Comparison of ENCODE assay signal across 12 cellular contexts in genomic region chr22:42077486-42078125, GRCh38. TPM values are rescaled to one million over a fixed set of nuclear protein-coding genes. Genes with fewer than 3 reads are reported as not detected.
A peak's percentile ranks its signal among the peaks of the same experiment; 100 is the strongest.
DNase-seq lines count a peak whose midpoint lies in the region; ATAC-seq and TF ChIP-seq lines count a peak whose summit lies in the region.
"Had no signal": no experiment of that assay in that cellular context is flagged by ENCODE, and none has a peak within 500 bp of the region (broad histone marks: within the 10 kb centered on the region; RNA-seq: fewer than 3 reads in every experiment).

No MANE protein-coding gene starts in this region.

- no peak for DNase-seq in activated naive CD8-positive, alpha-beta T cell treated with anti-CD3 and anti-CD28 coated beads for 36 hours
- DNase-seq in colonic mucosa (no peak), nephron progenitor cell (no peak), ureter (ENCODE audit: low spot score) (peak; percentile 51), activated T-cell treated with anti-CD3 and anti-CD28 coated beads for 4 hours (no peak), NCI-H1694 treated with DMSO at 0.1 percent for 48 hours (lab: John Stamatoyannopoulos, UW) (no peak)
- DNase-seq: activated CD4-positive, alpha-beta T cell treated with anti-CD3 and anti-CD28 coated beads, Interleukin-2, amount 50 U/mL, for 48 hours; NCI-H526 treated with DMSO at 0.1 percent for 48 hours; occipital lobe had no signal

- peak overlapping the region; percentile 27 for H3K4me3 Mint-ChIP-seq in activated naive CD8-positive, alpha-beta T cell
- H3K4me3 Mint-ChIP-seq in activated naive CD8-positive, alpha-beta T cell treated with anti-CD3 and anti-CD28 coated beads for 36 hours: no peak overlapping the region
- no peak overlapping the region for H3K4me3 Mint-ChIP-seq in nephron progenitor cell

- no peak for ATAC-seq in GM19035 (IDR thresholded peaks at IDR 0.05; ENCODE audit: unreplicated experiment)

- no peaks in the 10 kb centered on the region for H3K27me3 Mint-ChIP-seq in activated naive CD8-positive, alpha-beta T cell
- H3K27me3 Mint-ChIP-seq in activated naive CD8-positive, alpha-beta T cell treated with anti-CD3 and anti-CD28 coated beads for 36 hours: no peaks in the 10 kb centered on the region
- peaks cover 4% of the 10 kb centered on the region for H3K27me3 Mint-ChIP-seq in nephron progenitor cell (ENCODE audit: low read depth, poor library complexity)

- H3K9ac ChIP-seq in colonic mucosa (ENCODE audit: low read depth in 2 of 2, low read length in 2 of 2): peak overlapping the region in 1 of 2 donors; percentile 99

- peak overlapping the region; percentile 94 for H3K27ac ChIP-seq in colonic mucosa

- no peaks in the 10 kb centered on the region for H3K36me3 ChIP-seq in colonic mucosa

- H3K9me3 Mint-ChIP-seq in activated naive CD8-positive, alpha-beta T cell (ENCODE audit: low read depth): no peaks in the 10 kb centered on the region
- H3K9me3 Mint-ChIP-seq in activated naive CD8-positive, alpha-beta T cell treated with anti-CD3 and anti-CD28 coated beads for 36 hours: no peaks in the 10 kb centered on the region
- H3K9me3 Mint-ChIP-seq in nephron progenitor cell: no peaks in the 10 kb centered on the region

- peaks cover 7% of the 10 kb centered on the region for H3K4me1 ChIP-seq in colonic mucosa

- no peak overlapping the region for H3K4me3 ChIP-seq in colonic mucosa
- H3K4me3 ChIP-seq: SK-N-MC had no signal

- no peaks in the 10 kb centered on the region for H3K9me3 ChIP-seq in colonic mucosa

- peaks cover 5% of the 10 kb centered on the region for H3K36me3 Mint-ChIP-seq in activated naive CD8-positive, alpha-beta T cell
- peaks cover 12% of the 10 kb centered on the region for H3K36me3 Mint-ChIP-seq in activated naive CD8-positive, alpha-beta T cell treated with anti-CD3 and anti-CD28 coated beads for 36 hours
- H3K36me3 Mint-ChIP-seq in nephron progenitor cell (ENCODE audit: low read depth): peaks cover 9% of the 10 kb centered on the region

- peaks cover 45% of the 10 kb centered on the region for H3K4me1 Mint-ChIP-seq in activated naive CD8-positive, alpha-beta T cell (ENCODE audit: low read depth)
- H3K4me1 Mint-ChIP-seq in activated naive CD8-positive, alpha-beta T cell treated with anti-CD3 and anti-CD28 coated beads for 36 hours: peaks cover 25% of the 10 kb centered on the region
- H3K4me1 Mint-ChIP-seq in nephron progenitor cell: peaks cover 65% of the 10 kb centered on the region

- no peaks in the 10 kb centered on the region for H3K27me3 ChIP-seq in colonic mucosa

- intact Hi-C loops in colonic mucosa (cut with DNase I): no loop called here

- TF ChIP-seq CTCF in colonic mucosa (IDR thresholded peaks at IDR 0.05) (no peak), nephron progenitor cell (IDR thresholded peaks at IDR 0.05) (no peak)

- H3K27ac Mint-ChIP-seq in activated naive CD8-positive, alpha-beta T cell: no peak overlapping the region
- no peak overlapping the region for H3K27ac Mint-ChIP-seq in activated naive CD8-positive, alpha-beta T cell treated with anti-CD3 and anti-CD28 coated beads for 36 hours
- peak overlapping the region; percentile 82 for H3K27ac Mint-ChIP-seq in nephron progenitor cell

RNA-seq across cellular contexts. Expression of gene SMDT1, which starts 1.9 kb away (rescaled TPM):
- 10 to 100 TPM; 58.0 to 63.4 TPM for total RNA-seq in activated naive CD8-positive, alpha-beta T cell treated with anti-CD3 and anti-CD28 coated beads for 36 hours
- 100 to 1,000 TPM; 125 to 135 TPM for total RNA-seq in colonic mucosa
- total RNA-seq in ureter: 86.4 TPM

RNA-seq across cellular contexts. Expression of gene PHETA2, which starts 3.6 kb away (rescaled TPM):
- total RNA-seq in activated naive CD8-positive, alpha-beta T cell treated with anti-CD3 and anti-CD28 coated beads for 36 hours: 1 to 10 TPM; 1.5 to 2.1 TPM
- total RNA-seq in colonic mucosa (10 to 100 TPM; 11.6 to 15.2 TPM), ureter (7.8 TPM)

RNA-seq across cellular contexts. Expression of gene NAGA, which starts 7.0 kb away (rescaled TPM):
- total RNA-seq in activated naive CD8-positive, alpha-beta T cell treated with anti-CD3 and anti-CD28 coated beads for 36 hours: 10 to 100 TPM; 13.2 to 16.0 TPM
- total RNA-seq in colonic mucosa (10 to 100 TPM; 28.9 to 36.0 TPM), ureter (33.4 TPM)

RNA-seq across cellular contexts. Expression of gene NDUFA6, which starts 13.0 kb away (rescaled TPM):
- total RNA-seq in activated naive CD8-positive, alpha-beta T cell treated with anti-CD3 and anti-CD28 coated beads for 36 hours: 100 to 1,000 TPM; 107 to 117 TPM
- total RNA-seq in colonic mucosa: 100 to 1,000 TPM; 131 to 154 TPM
- 55.1 TPM for total RNA-seq in ureter

RNA-seq across cellular contexts. Expression of gene CYP2D6, which starts 53.0 kb away (rescaled TPM):
- total RNA-seq in activated naive CD8-positive, alpha-beta T cell treated with anti-CD3 and anti-CD28 coated beads for 36 hours: 1 to 10 TPM; 1.6 to 2.4 TPM
- total RNA-seq in colonic mucosa (1 to 10 TPM; 2.2 to 2.9 TPM), ureter (2.0 TPM)
